In genomic region chrX:40065291-40066046, GRCh38 we compare ENCODE assay signal across 12 cellular contexts. TPM values are rescaled to one million over a fixed set of nuclear protein-coding genes. Genes with fewer than 3 reads are reported as not detected.
DNase-seq lines count a peak whose midpoint lies in the region; ATAC-seq, FAIRE-seq and TF ChIP-seq lines count a peak whose summit lies in the region.
"Had no signal": no experiment of that assay in that cellular context is flagged by ENCODE, and none has a peak within 500 bp of the region (broad histone marks: within the 10 kb centered on the region; RNA-seq: fewer than 3 reads in every experiment).

No MANE protein-coding gene starts in this region.

- H3K36me3 Mint-ChIP-seq in CD8-positive, alpha-beta T cell: peaks cover 67% of the 10 kb centered on the region
- H3K36me3 Mint-ChIP-seq in activated CD4-positive, alpha-beta memory T cell treated with anti-CD3 and anti-CD28 coated beads, Interleukin-2, amount 10 ng/mL, durations not matched to agents 7 days and 5 days (ENCODE audit: low read depth): peaks cover 69% of the 10 kb centered on the region
- peaks cover 18% of the 10 kb centered on the region for H3K36me3 Mint-ChIP-seq in chondrocyte (ENCODE audit: low read depth)

- DNase-seq in CD8-positive, alpha-beta T cell: peak in 1 of 7 experiments; percentile 36
- peak; percentile 46 for DNase-seq in activated CD4-positive, alpha-beta memory T cell treated with anti-CD3 and anti-CD28 coated beads, Interleukin-2, amount 10 ng/mL, durations not matched to agents 7 days and 5 days
- DNase-seq in chondrocyte (ENCODE audit: low spot score) (peak; percentile 55), RCC 7860 (ENCODE audit: low spot score) (no peak), HAP-1 (ENCODE audit: low spot score in 2 of 2) (no peak)
- DNase-seq: DMS79 treated with DMSO at 0.1 percent for 48 hours, naive B cell, NCI-H2029, NCI-H524 had no signal

- no peaks in the 10 kb centered on the region for H3K27me3 Mint-ChIP-seq in CD8-positive, alpha-beta T cell (ENCODE audit: low read depth)
- no peaks in the 10 kb centered on the region for H3K27me3 Mint-ChIP-seq in activated CD4-positive, alpha-beta memory T cell treated with anti-CD3 and anti-CD28 coated beads, Interleukin-2, amount 10 ng/mL, durations not matched to agents 7 days and 5 days
- H3K27me3 Mint-ChIP-seq in chondrocyte (ENCODE audit: low read depth): no peaks in the 10 kb centered on the region
- H3K27me3 Mint-ChIP-seq: naive B cell had no signal

- H3K36me3 ChIP-seq in BLaER1 treated with 17β-estradiol and CSF1 and Interleukin-3, amounts not matched to agents 10 nM and 100 nM: peaks cover 66 to 92% (median 76%) of the 10 kb centered on the region in 11 experiments
- H3K36me3 ChIP-seq in CD8-positive, alpha-beta T cell (ENCODE audit: insufficient read depth, low read length): peaks cover 7% of the 10 kb centered on the region
- H3K36me3 ChIP-seq in HAP-1 (replicated peaks): peaks cover 93% of the 10 kb centered on the region
- H3K36me3 ChIP-seq: prostate gland had no signal

- CTCF ChIA-PET in CD8-positive, alpha-beta T cell (lab: Charles Lee): no interaction called here
- CTCF ChIA-PET in activated CD4-positive, alpha-beta memory T cell treated with anti-CD3 and anti-CD28 coated beads, Interleukin-2, amount 10 ng/mL, durations not matched to agents 7 days and 5 days (lab: Charles Lee): interaction anchor here (0.9 to 1.5 kb wide), 3 partner anchors 28 to 210 kb away, joined by 3 to 6 read pairs (median 3); no protein-coding TSS in a partner anchor

- peak overlapping the region; percentile 32 for H3K4me3 Mint-ChIP-seq in CD8-positive, alpha-beta T cell
- peak overlapping the region; percentile 56 for H3K4me3 Mint-ChIP-seq in activated CD4-positive, alpha-beta memory T cell treated with anti-CD3 and anti-CD28 coated beads, Interleukin-2, amount 10 ng/mL, durations not matched to agents 7 days and 5 days
- H3K4me3 Mint-ChIP-seq in chondrocyte (ENCODE audit: unreplicated experiment): no peak overlapping the region
- H3K4me3 Mint-ChIP-seq: naive B cell had no signal

- H3K4me3 ChIP-seq in BLaER1 treated with 17β-estradiol and CSF1 and Interleukin-3, amounts not matched to agents 10 nM and 100 nM: no peak overlapping the region
- no peak overlapping the region for H3K4me3 ChIP-seq in CD8-positive, alpha-beta T cell (ENCODE audit: low read depth, low read length)
- no peak overlapping the region for H3K4me3 ChIP-seq in HAP-1
- H3K4me3 ChIP-seq: prostate gland had no signal

- intact Hi-C loops in CD8-positive, alpha-beta T cell (cut with DNase I, micrococcal nuclease): loop anchor here (5.0 to 10.0 kb wide), 3 partner anchors 251 to 333 kb away; no protein-coding TSS in a partner anchor

- peak overlapping the region; percentile 85 for H3K27ac Mint-ChIP-seq in CD8-positive, alpha-beta T cell
- H3K27ac Mint-ChIP-seq in activated CD4-positive, alpha-beta memory T cell treated with anti-CD3 and anti-CD28 coated beads, Interleukin-2, amount 10 ng/mL, durations not matched to agents 7 days and 5 days: peak overlapping the region; percentile 91
- H3K27ac Mint-ChIP-seq in chondrocyte (ENCODE audit: unreplicated experiment): no peak overlapping the region

- H3K4me2 ChIP-seq in BLaER1 treated with 17β-estradiol and CSF1 and Interleukin-3, amounts not matched to agents 10 nM and 100 nM: peak overlapping the region; percentile 54 to 85 (median 66)

- 0 out of 22 replicates have a peak, but pooled peaks cover 0 to 6% (median 0%) of the 10 kb centered on the region in 11 experiments for H3K9me3 ChIP-seq in BLaER1 treated with 17β-estradiol and CSF1 and Interleukin-3, amounts not matched to agents 10 nM and 100 nM (replicated peaks in 1 of 11)
- no peaks in the 10 kb centered on the region for H3K9me3 ChIP-seq in CD8-positive, alpha-beta T cell (ENCODE audit: low read length)
- no peaks in the 10 kb centered on the region for H3K9me3 ChIP-seq in HAP-1
- H3K9me3 ChIP-seq: prostate gland had no signal

- H4K20me1 ChIP-seq in BLaER1 treated with 17β-estradiol and CSF1 and Interleukin-3, amounts not matched to agents 10 nM and 100 nM: peaks cover 66 to 84% (median 74%) of the 10 kb centered on the region in 11 experiments; a peak in 20 of 22 replicates

- peak; percentile 30 for ATAC-seq in CD8-positive, alpha-beta T cell
- ATAC-seq in HG02623 (IDR thresholded peaks at IDR 0.05; ENCODE audit: unreplicated experiment): no peak

- peaks cover 29 to 60% (median 54%) of the 10 kb centered on the region in 10 experiments for H3K4me1 ChIP-seq in BLaER1 treated with 17β-estradiol and CSF1 and Interleukin-3, amounts not matched to agents 10 nM and 100 nM
- peaks cover 59% of the 10 kb centered on the region for H3K4me1 ChIP-seq in CD8-positive, alpha-beta T cell (ENCODE audit: insufficient read depth, low read length)
- H3K4me1 ChIP-seq in HAP-1: no peaks in the 10 kb centered on the region
- H3K4me1 ChIP-seq: prostate gland had no signal

- H3K9me3 Mint-ChIP-seq in CD8-positive, alpha-beta T cell: no peaks in the 10 kb centered on the region
- H3K9me3 Mint-ChIP-seq in activated CD4-positive, alpha-beta memory T cell treated with anti-CD3 and anti-CD28 coated beads, Interleukin-2, amount 10 ng/mL, durations not matched to agents 7 days and 5 days: no peaks in the 10 kb centered on the region
- no peaks in the 10 kb centered on the region for H3K9me3 Mint-ChIP-seq in chondrocyte (ENCODE audit: low read depth)

- TF ChIP-seq CTCF in CD8-positive, alpha-beta T cell (IDR thresholded peaks at IDR 0.05): no peak
- no peak for TF ChIP-seq CTCF in chondrocyte (IDR thresholded peaks at IDR 0.05)

- no peaks in the 10 kb centered on the region for H3K27me3 ChIP-seq in BLaER1 treated with 17β-estradiol and CSF1 and Interleukin-3, amounts not matched to agents 10 nM and 100 nM
- H3K27me3 ChIP-seq in CD8-positive, alpha-beta T cell (ENCODE audit: insufficient read depth, low read length): no peaks in the 10 kb centered on the region
- H3K27me3 ChIP-seq in HAP-1 (ENCODE audit: low read depth): no peaks in the 10 kb centered on the region

- H3K27ac ChIP-seq in BLaER1 treated with 17β-estradiol and CSF1 and Interleukin-3, amounts not matched to agents 10 nM and 100 nM: no peak overlapping the region; a peak in 1 of 22 replicates
- H3K27ac ChIP-seq in CD8-positive, alpha-beta T cell (ENCODE audit: low read depth, low read length): no peak overlapping the region
- H3K27ac ChIP-seq: prostate gland had no signal

- FAIRE-seq in RCC 7860 (lab: Jason Lieb, UNC): no peak

- POLR2A ChIA-PET in CD8-positive, alpha-beta T cell (lab: Charles Lee): interaction anchor here (1.0 to 1.5 kb wide), 2 partner anchors 10 to 31 kb away, joined by 3 to 4 read pairs; no protein-coding TSS in a partner anchor
- POLR2A ChIA-PET in activated CD4-positive, alpha-beta memory T cell treated with anti-CD3 and anti-CD28 coated beads, Interleukin-2, amount 10 ng/mL, durations not matched to agents 7 days and 5 days (lab: Charles Lee): interaction anchor here (0.6 to 1.9 kb wide), 6 partner anchors 33 to 221 kb away, joined by 3 to 8 read pairs (median 4); partner anchors contain the start of gene BCOR

- no peak overlapping the region for H3K9ac ChIP-seq in BLaER1 treated with 17β-estradiol and CSF1 and Interleukin-3, amounts not matched to agents 10 nM and 100 nM

- peaks cover 67% of the 10 kb centered on the region for H3K4me1 Mint-ChIP-seq in CD8-positive, alpha-beta T cell (ENCODE audit: low read depth)
- peaks cover 67% of the 10 kb centered on the region for H3K4me1 Mint-ChIP-seq in activated CD4-positive, alpha-beta memory T cell treated with anti-CD3 and anti-CD28 coated beads, Interleukin-2, amount 10 ng/mL, durations not matched to agents 7 days and 5 days
- no peaks in the 10 kb centered on the region for H3K4me1 Mint-ChIP-seq in chondrocyte (ENCODE audit: low read depth)

- in situ Hi-C loops in HAP-1 (cut with MboI; ENCODE audit: low sequenced_read_pairs): no loop called here

RNA-seq across cellular contexts. Expression of gene BCOR, which starts 32.3 kb away (rescaled TPM):
- total RNA-seq in CD8-positive, alpha-beta T cell: 10 to 100 TPM; 35.5 to 38.5 TPM
- 10 to 100 TPM; 46.6 to 46.8 TPM for total RNA-seq in activated CD4-positive, alpha-beta memory T cell treated with anti-CD3 and anti-CD28 coated beads, Interleukin-2, amount 10 ng/mL, durations not matched to agents 7 days and 5 days
- 10.8 to 19.0 TPM (median 11.0 TPM) in 3 replicates for total RNA-seq in chondrocyte

Comparison
In these comparisons a context has a peak if more than half of its experiments do, and no peak if none do; other contexts are left out.
1. DNase-seq: peak in activated CD4-positive, alpha-beta memory T cell treated with anti-CD3 and anti-CD28 coated beads, Interleukin-2, amount 10 ng/mL, durations not matched to agents 7 days and 5 days (single experiment) and chondrocyte (single experiment); none in RCC 7860 (single experiment) and HAP-1 (0 of 2).